ENCODE assay signal across 7 cellular contexts in genomic region chr4:89218587-89218986, GRCh38.
"Had no signal": no experiment of that assay in that cellular context is flagged by ENCODE, and none has a peak within 500 bp of the region (broad histone marks: within the 10 kb centered on the region; RNA-seq: fewer than 3 reads in every experiment).

No MANE protein-coding gene starts in this region.

- H3K9me3 ChIP-seq: HAP-1 had no signal

- H3K4me3 ChIP-seq: GM23248, HAP-1 had no signal

- H3K36me3 ChIP-seq: HAP-1 had no signal

- H3K27ac ChIP-seq: GM23248, HL-60 had no signal

- DNase-seq: GM23248, GOT3, H7, HFFc6, KBM-7 had no signal

- H2AFZ ChIP-seq: GM23248 had no signal
